Comparison of ENCODE assay signal across 14 cellular contexts in genomic region chr18:22504665-22505064, GRCh38.
A peak's percentile ranks its signal among the peaks of the same experiment; 100 is the strongest.
DNase-seq lines count a peak whose midpoint lies in the region; ATAC-seq, FAIRE-seq and TF ChIP-seq lines count a peak whose summit lies in the region.
"Had no signal": no experiment of that assay in that cellular context is flagged by ENCODE, and none has a peak within 500 bp of the region (broad histone marks: within the 10 kb centered on the region; RNA-seq: fewer than 3 reads in every experiment).

No MANE protein-coding gene starts in this region.

- TF ChIP-seq POLR2A in heart left ventricle (IDR thresholded peaks at IDR 0.05) (no peak), uterus (IDR thresholded peaks at IDR 0.05) (no peak)

- FAIRE-seq in bronchial epithelial cell (lab: Jason Lieb, UNC) (no peak), keratinocyte (lab: Jason Lieb, UNC) (peak; percentile 34)

- H3K79me2 ChIP-seq in keratinocyte (ENCODE audit: control insufficient read depth, insufficient read depth, low read length) = no peaks in the 10 kb centered on the region

- WGBS in heart left ventricle, 4 donors = 60 to 95% (median 77%) methylated on average over 3 of the region's 3 CpGs

- H3K9ac ChIP-seq in keratinocyte (ENCODE audit: control insufficient read depth, extremely low read depth, insufficient read depth, low read length) = no peak overlapping the region

- no peak overlapping the region for H3K4me2 ChIP-seq in keratinocyte (ENCODE audit: control insufficient read depth, extremely low read depth, insufficient read depth, low read depth, low read length)

- H3K9me3 ChIP-seq in heart left ventricle (no peaks in the 10 kb centered on the region), keratinocyte (ENCODE audit: control insufficient read depth, low read depth, low read length) (no peaks in the 10 kb centered on the region), uterus (no peaks in the 10 kb centered on the region)
- H3K9me3 ChIP-seq: testis had no signal

- H3K4me3 ChIP-seq in heart left ventricle (no peak overlapping the region), bronchial epithelial cell (ENCODE audit: low read depth, low read length) (no peak overlapping the region), keratinocyte (ENCODE audit: control insufficient read depth in 2 of 3, extremely low read depth in 1 of 3, insufficient read depth in 2 of 3, low read depth in 1 of 3, low read length in 3 of 3) (no peak overlapping the region), uterus (no peak overlapping the region)
- H3K4me3 ChIP-seq: testis had no signal

- no peaks in the 10 kb centered on the region for H3K9me1 ChIP-seq in keratinocyte (ENCODE audit: control insufficient read depth, extremely low read depth, insufficient read depth, low read length)

- H3K27ac ChIP-seq in heart left ventricle (peak overlapping the region in 10 of 12 donors; percentile 23 to 68 (median 48)), keratinocyte (ENCODE audit: control insufficient read depth, insufficient read depth, low read length) (no peak overlapping the region), uterus (peak overlapping the region; percentile 23 to 24)
- H3K27ac ChIP-seq: testis had no signal

- dilution Hi-C loops in keratinocyte (cut with MboI; ENCODE audit: extremely low pct_ligation_motif_present, low sequenced_read_pairs) = no loop called here

- peaks cover 0 to 31% (median 9%) of the 10 kb centered on the region in 12 donors for H3K4me1 ChIP-seq in heart left ventricle
- H3K4me1 ChIP-seq in keratinocyte (ENCODE audit: control insufficient read depth, extremely low read depth, insufficient read depth, low read length) = peaks cover 8% of the 10 kb centered on the region
- no peaks in the 10 kb centered on the region for H3K4me1 ChIP-seq in uterus
- H3K4me1 ChIP-seq: testis had no signal

- H3K27me3 ChIP-seq in heart left ventricle (no peaks in the 10 kb centered on the region), bronchial epithelial cell (ENCODE audit: control insufficient read depth, insufficient read depth, low read length) (no peaks in the 10 kb centered on the region), keratinocyte (ENCODE audit: control insufficient read depth, extremely low read depth, insufficient read depth, low read length) (no peaks in the 10 kb centered on the region), uterus (no peaks in the 10 kb centered on the region)
- H3K27me3 ChIP-seq: testis had no signal

- ATAC-seq in heart left ventricle = peak in 3 of 4 donors; percentile 40 to 68 (median 58)
- ATAC-seq: activated CD8-positive, alpha-beta T cell treated with anti-CD3 and anti-CD28 coated beads for 36 hours had no signal

- H3K36me3 ChIP-seq in heart left ventricle = no peaks in the 10 kb centered on the region
- no peaks in the 10 kb centered on the region for H3K36me3 ChIP-seq in bronchial epithelial cell (ENCODE audit: control insufficient read depth, insufficient read depth, low read length)
- H3K36me3 ChIP-seq in keratinocyte (ENCODE audit: control insufficient read depth in 2 of 2, extremely low read depth in 1 of 2, insufficient read depth in 2 of 2, low read length in 2 of 2) = no peaks in the 10 kb centered on the region
- H3K36me3 ChIP-seq in uterus = no peaks in the 10 kb centered on the region

- no peak for TF ChIP-seq CTCF in heart left ventricle (IDR thresholded peaks at IDR 0.05)
- TF ChIP-seq CTCF in bronchial epithelial cell (IDR thresholded peaks at IDR 0.05; ENCODE audit: insufficient read depth, low read length, severe bottlenecking) = no peak
- no peak for TF ChIP-seq CTCF in keratinocyte (optimal IDR thresholded peaks at IDR 0.05 in 1 of 3, IDR thresholded peaks at IDR 0.05 in 1 of 3, conservative IDR thresholded peaks at IDR 0.05 in 1 of 3; ENCODE audit: extremely low read depth in 1 of 3, insufficient read depth in 2 of 3, low read length in 3 of 3)
- no peak for TF ChIP-seq CTCF in uterus (IDR thresholded peaks at IDR 0.05)

- DNase-seq in heart left ventricle (no peak), cardiac septum (ENCODE audit: low spot score) (no peak), bronchial epithelial cell (ENCODE audit: low read depth) (peak; percentile 83), keratinocyte (ENCODE audit: low read depth, low spot score) (no peak), uterus (no peak), COLO668 (lab: John Stamatoyannopoulos, UW; ENCODE audit: unreplicated experiment) (no peak), DMS153 (lab: John Stamatoyannopoulos, UW) (no peak), UCSD-AML1 (lab: John Stamatoyannopoulos, UW; ENCODE audit: unreplicated experiment) (no peak)
- DNase-seq: activated CD8-positive, alpha-beta T cell treated with anti-CD3 and anti-CD28 coated beads for 36 hours; hippocampal formation; NCI-H1436 treated with DMSO at 0.1 percent for 48 hours; NCI-H526; T-helper 9 cell; testis had no signal

- H4K20me1 ChIP-seq in keratinocyte (ENCODE audit: control insufficient read depth, extremely low read depth, insufficient read depth, low read length) = no peaks in the 10 kb centered on the region

- H2AFZ ChIP-seq in keratinocyte (ENCODE audit: control insufficient read depth, low read length) = no peak overlapping the region

- intact Hi-C loops in heart left ventricle (cut with DNase I) = loop anchor here in 1 of 10 donors (5.0 kb wide), 1 partner anchor 33 kb away; no protein-coding TSS in a partner anchor
- intact Hi-C loops in cardiac septum (cut with DNase I) = no loop called here
- intact Hi-C loops in uterus (cut with DNase I; ENCODE audit: low total_unique reads) = no loop called here
